ENCODE assay signal across 26 cellular contexts in the genomic region with DNA sequence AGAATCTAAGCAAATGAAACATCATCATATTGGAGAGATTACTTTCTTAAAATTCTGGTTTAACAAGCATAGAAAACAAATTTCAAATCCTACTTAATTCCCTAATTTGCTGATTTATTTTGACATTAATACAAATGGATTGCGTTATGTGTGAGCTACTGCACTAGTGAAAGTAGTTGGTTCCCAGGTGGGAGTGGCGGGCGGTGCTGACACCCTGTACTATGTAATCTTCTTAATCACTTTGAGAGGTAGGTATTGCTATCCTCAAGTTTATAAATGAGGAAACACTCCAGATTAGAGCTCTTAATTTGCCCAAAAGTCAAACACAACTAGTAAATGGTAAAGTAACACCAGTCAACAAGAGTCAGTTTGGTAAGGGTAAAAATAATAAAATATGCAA.
"Had no signal": no experiment of that assay in that cellular context is flagged by ENCODE, and none has a peak within 500 bp of the region (broad histone marks: within the 10 kb centered on the region; RNA-seq: fewer than 3 reads in every experiment).

No MANE protein-coding gene starts in this region.

- H3K4me1 Mint-ChIP-seq: activated CD4-positive, alpha-beta memory T cell treated with anti-CD3 and anti-CD28 coated beads, Interleukin-2, amount 10 ng/mL, durations not matched to agents 7 days and 5 days; activated naive CD4-positive, alpha-beta T cell treated with anti-CD3 and anti-CD28 coated beads, Interleukin-2, amount 10 ng/mL, durations not matched to agents 7 days and 5 days had no signal

- H3K4me1 ChIP-seq: breast epithelium, colonic mucosa, esophagus squamous epithelium had no signal

- H3K27ac ChIP-seq: ascending aorta, breast epithelium, cardiac muscle cell, colonic mucosa, epithelial cell of prostate, esophagus squamous epithelium, VCaP had no signal

- H3K4me3 Mint-ChIP-seq: activated B cell treated with CpG ODN at 0.5 μM for 24 hours; activated CD4-positive, alpha-beta memory T cell treated with anti-CD3 and anti-CD28 coated beads, Interleukin-2, amount 10 ng/mL, durations not matched to agents 7 days and 5 days; activated naive CD4-positive, alpha-beta T cell treated with anti-CD3 and anti-CD28 coated beads, Interleukin-2, amount 10 ng/mL, durations not matched to agents 7 days and 5 days; activated naive CD8-positive, alpha-beta T cell treated with anti-CD3 and anti-CD28 coated beads, Interleukin-2, amount 10 ng/mL, durations not matched to agents 7 days and 5 days; activated T-cell treated with anti-CD3 and anti-CD28 coated beads, Interleukin-2, amount 50 U/mL, for 24 hours; activated T-cell treated with anti-CD3 and anti-CD28 coated beads, Interleukin-2, amount 50 U/mL, for 72 hours; brain had no signal

- H3K9me3 Mint-ChIP-seq: activated B cell treated with CpG ODN at 0.5 μM for 24 hours; activated CD4-positive, alpha-beta memory T cell treated with anti-CD3 and anti-CD28 coated beads, Interleukin-2, amount 10 ng/mL, durations not matched to agents 7 days and 5 days; activated naive CD4-positive, alpha-beta T cell treated with anti-CD3 and anti-CD28 coated beads, Interleukin-2, amount 10 ng/mL, durations not matched to agents 7 days and 5 days; activated naive CD4-positive, alpha-beta T cell treated with anti-CD3 and anti-CD28 coated beads, Interleukin-2, amount 50 U/mL, for 72 hours; activated naive CD8-positive, alpha-beta T cell treated with anti-CD3 and anti-CD28 coated beads, Interleukin-2, amount 10 ng/mL, durations not matched to agents 7 days and 5 days; activated T-cell treated with anti-CD3 and anti-CD28 coated beads, Interleukin-2, amount 50 U/mL, for 24 hours; activated T-cell treated with anti-CD3 and anti-CD28 coated beads, Interleukin-2, amount 50 U/mL, for 72 hours; brain had no signal

- H3K36me3 Mint-ChIP-seq: activated naive CD4-positive, alpha-beta T cell treated with anti-CD3 and anti-CD28 coated beads, Interleukin-2, amount 10 ng/mL, durations not matched to agents 7 days and 5 days; activated naive CD4-positive, alpha-beta T cell treated with anti-CD3 and anti-CD28 coated beads, Interleukin-2, amount 50 U/mL, for 72 hours; activated naive CD8-positive, alpha-beta T cell treated with anti-CD3 and anti-CD28 coated beads, Interleukin-2, amount 10 ng/mL, durations not matched to agents 7 days and 5 days had no signal

- H3K27ac Mint-ChIP-seq: activated B cell treated with CpG ODN at 0.5 μM for 24 hours; activated CD4-positive, alpha-beta memory T cell treated with anti-CD3 and anti-CD28 coated beads, Interleukin-2, amount 10 ng/mL, durations not matched to agents 7 days and 5 days; activated naive CD4-positive, alpha-beta T cell treated with anti-CD3 and anti-CD28 coated beads, Interleukin-2, amount 10 ng/mL, durations not matched to agents 7 days and 5 days; activated naive CD4-positive, alpha-beta T cell treated with anti-CD3 and anti-CD28 coated beads, Interleukin-2, amount 50 U/mL, for 72 hours; activated naive CD8-positive, alpha-beta T cell treated with anti-CD3 and anti-CD28 coated beads, Interleukin-2, amount 10 ng/mL, durations not matched to agents 7 days and 5 days; activated T-cell treated with anti-CD3 and anti-CD28 coated beads, Interleukin-2, amount 50 U/mL, for 24 hours; activated T-cell treated with anti-CD3 and anti-CD28 coated beads, Interleukin-2, amount 50 U/mL, for 72 hours; brain had no signal

- H3K27me3 Mint-ChIP-seq: activated B cell treated with CpG ODN at 0.5 μM for 24 hours; activated T-cell treated with anti-CD3 and anti-CD28 coated beads, Interleukin-2, amount 50 U/mL, for 24 hours; brain had no signal

- H3K36me3 ChIP-seq: ascending aorta, breast epithelium, colonic mucosa, esophagus squamous epithelium had no signal

- H3K4me3 ChIP-seq: ascending aorta, breast epithelium, cardiac muscle cell, colonic mucosa, esophagus squamous epithelium had no signal

- H3K27me3 ChIP-seq: ascending aorta, breast epithelium, cardiac muscle cell, colonic mucosa, esophagus squamous epithelium had no signal

- ATAC-seq: activated CD4-positive, CD25-positive, alpha-beta regulatory T cell treated with anti-CD3 and anti-CD28 coated beads, Interleukin-2, amount 50 U/mL, for 24 hours; activated naive CD4-positive, alpha-beta T cell treated with anti-CD3 and anti-CD28 coated beads, Interleukin-2, amount 50 U/mL, for 72 hours; activated T-cell treated with anti-CD3 and anti-CD28 coated beads, Interleukin-2, amount 50 U/mL, for 72 hours had no signal

- H3K9me3 ChIP-seq: ascending aorta, breast epithelium, colonic mucosa, esophagus squamous epithelium had no signal

- DNase-seq: activated B cell treated with CpG ODN at 0.5 μM for 24 hours; activated CD4-positive, alpha-beta memory T cell treated with anti-CD3 and anti-CD28 coated beads, Interleukin-2, amount 10 ng/mL, durations not matched to agents 7 days and 5 days; activated CD4-positive, alpha-beta T cell treated with anti-CD3 and anti-CD28 coated beads for 48 hours; activated CD8-positive, alpha-beta memory T cell treated with anti-CD3 and anti-CD28 coated beads, Interleukin-2, amount 50 U/mL, for 48 hours; activated gamma-delta T cell; activated naive CD4-positive, alpha-beta T cell; activated naive CD4-positive, alpha-beta T cell treated with anti-CD3 and anti-CD28 coated beads, Interleukin-2, amount 10 ng/mL, durations not matched to agents 7 days and 5 days; activated naive CD8-positive, alpha-beta T cell treated with anti-CD3 and anti-CD28 coated beads, Interleukin-2, amount 10 ng/mL, durations not matched to agents 7 days and 5 days; activated T-cell treated with anti-CD3 and anti-CD28 coated beads for 4 hours; activated T-cell treated with anti-CD3 and anti-CD28 coated beads, Interleukin-2, amount 50 U/mL, for 24 hours; activated T-cell treated with anti-CD3 and anti-CD28 coated beads, Interleukin-2, amount 50 U/mL, for 72 hours; central memory CD4-positive, alpha-beta T cell; cerebellar nuclear complex; colonic mucosa; effector CD8-positive, alpha-beta T cell; esophagus squamous epithelium; head of caudate nucleus; T-helper 2 cell had no signal
